In the genomic region with DNA sequence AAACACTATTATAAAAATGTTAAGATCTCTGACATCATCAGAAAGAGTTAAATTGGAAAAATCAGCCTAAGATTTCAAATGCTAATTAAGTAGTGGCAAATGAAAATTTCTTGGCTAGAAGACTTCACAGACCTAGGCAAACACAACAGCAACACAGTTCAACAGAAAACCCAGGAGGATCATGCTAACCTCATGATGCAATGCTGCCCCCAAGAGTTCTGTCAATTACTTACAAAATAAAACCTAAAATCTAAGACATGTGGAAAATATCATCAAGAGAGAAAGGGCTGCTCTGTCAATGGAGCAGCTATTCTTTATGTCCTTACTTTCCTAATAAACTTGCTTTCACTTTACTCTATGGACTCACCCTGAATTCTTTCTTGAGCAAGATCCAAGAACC, we compare ENCODE assay signal across 8 cellular contexts.
DNase-seq lines count a peak whose midpoint lies in the region; ATAC-seq, FAIRE-seq and TF ChIP-seq lines count a peak whose summit lies in the region.

No MANE protein-coding gene starts in this region.

- H3F3A ChIP-seq in OCI-LY1 (ENCODE audit: insufficient read depth, low read length), result no peaks in the 10 kb centered on the region

- no peaks in the 10 kb centered on the region for H3K4me1 ChIP-seq in OCI-LY1 (ENCODE audit: insufficient read depth, low read length, severe bottlenecking)

- H3K27ac ChIP-seq in OCI-LY1 (ENCODE audit: low read depth, low read length, poor library complexity, severe bottlenecking), result no peak overlapping the region

- H2AFZ ChIP-seq in OCI-LY1 (ENCODE audit: low read length), result no peak overlapping the region

- TF ChIP-seq CTCF in AG10803 (conservative IDR thresholded peaks at IDR 0.05; ENCODE audit: low read length), result peak; percentile 49
- TF ChIP-seq CTCF in GM12872 (IDR thresholded peaks at IDR 0.05; ENCODE audit: insufficient read depth, low read depth, low read length), result 0 out of 3 replicates have a peak, but pooled peaks have one; percentile 8
- peak; percentile 27; the same call in 1 of the 2 replicates for TF ChIP-seq CTCF in OCI-LY1 (IDR thresholded peaks at IDR 0.05; ENCODE audit: low read length)

- peaks cover 64% of the 10 kb centered on the region for H3K36me3 ChIP-seq in OCI-LY1 (ENCODE audit: insufficient read depth, low read length)

- no peak overlapping the region for H3K9ac ChIP-seq in OCI-LY1 (ENCODE audit: low read length)

- no peaks in the 10 kb centered on the region for H3K9me2 ChIP-seq in OCI-LY1 (ENCODE audit: low read depth, low read length)

- no peak overlapping the region for H3K4me2 ChIP-seq in OCI-LY1 (ENCODE audit: low read length)

- no peak for FAIRE-seq in urothelium cell line (lab: Jason Lieb, UNC)

- no peaks in the 10 kb centered on the region for H4K20me1 ChIP-seq in OCI-LY1 (ENCODE audit: insufficient read depth, low read length)

- DNase-seq in AG10803 (ENCODE audit: low read depth), result peak; percentile 76
- DNase-seq in central memory CD4-positive, alpha-beta T cell, result peak; percentile 35
- DNase-seq in midbrain (lab: John Stamatoyannopoulos, UW), result peak; percentile 62
- no peak for DNase-seq in urothelium cell line (ENCODE audit: low spot score)

- H3K4me3 ChIP-seq in AG10803 (ENCODE audit: low read length) (no peak overlapping the region), OCI-LY1 (ENCODE audit: low read depth, low read length, poor library complexity, severe bottlenecking) (no peak overlapping the region)

- H3K79me2 ChIP-seq in OCI-LY1 (ENCODE audit: insufficient read depth, low read length), result no peaks in the 10 kb centered on the region

- H3K27me3 ChIP-seq in OCI-LY1 (ENCODE audit: insufficient read depth, low read length), result no peaks in the 10 kb centered on the region

- no peaks in the 10 kb centered on the region for H3K9me3 ChIP-seq in OCI-LY1 (ENCODE audit: low read length)

- ATAC-seq in GM18858 (IDR thresholded peaks at IDR 0.05; ENCODE audit: unreplicated experiment), result no peak
- ATAC-seq in HG03460 (IDR thresholded peaks at IDR 0.05; ENCODE audit: unreplicated experiment), result no peak
